17 cellular contexts compared by ENCODE assay signal in genomic region chr4:169120624-169121023, GRCh38.
A peak's percentile ranks its signal among the peaks of the same experiment; 100 is the strongest.
DNase-seq lines count a peak whose midpoint lies in the region; ATAC-seq and TF ChIP-seq lines count a peak whose summit lies in the region.
"Had no signal": no experiment of that assay in that cellular context is flagged by ENCODE, and none has a peak within 500 bp of the region (broad histone marks: within the 10 kb centered on the region; RNA-seq: fewer than 3 reads in every experiment).

No MANE protein-coding gene starts in this region.

- TF ChIP-seq CTCF in 22Rv1 (IDR thresholded peaks at IDR 0.05), result no peak
- TF ChIP-seq CTCF in HFFc6 (IDR thresholded peaks at IDR 0.05), result no peak

- H3K4me3 Mint-ChIP-seq in HFFc6, result no peak overlapping the region
- H3K4me3 Mint-ChIP-seq: GM23338 had no signal

- no peak for ATAC-seq in GM21381 (IDR thresholded peaks at IDR 0.05; ENCODE audit: unreplicated experiment)
- ATAC-seq: GM23338, Right ventricle myocardium inferior had no signal

- H3K27me3 Mint-ChIP-seq in HFFc6 (ENCODE audit: insufficient read depth), result peaks cover 4% of the 10 kb centered on the region; the same call in 1 of the 2 replicates

- H3K9me3 Mint-ChIP-seq in HFFc6, result no peaks in the 10 kb centered on the region
- H3K9me3 Mint-ChIP-seq: GM23338 had no signal

- peak overlapping the region; percentile 86; the same call in 1 of the 2 replicates for H3K27ac ChIP-seq in 22Rv1
- H3K27ac ChIP-seq in angular gyrus (ENCODE audit: low read depth, low read length), result peak overlapping the region; percentile 4

- peaks cover 59% of the 10 kb centered on the region for H3K4me1 Mint-ChIP-seq in HFFc6 (ENCODE audit: low read depth)
- H3K4me1 Mint-ChIP-seq: GM23338 had no signal

- H3K36me3 Mint-ChIP-seq in HFFc6 (ENCODE audit: low read depth), result peaks cover 41% of the 10 kb centered on the region

- peak overlapping the region; percentile 38; the same call in 1 of the 2 replicates for H3K27ac Mint-ChIP-seq in HFFc6
- H3K27ac Mint-ChIP-seq: GM23338 had no signal

- DNase-seq in HFFc6, result no peak
- DNase-seq in midbrain (lab: John Stamatoyannopoulos, UW), result peak; percentile 17
- DNase-seq in effector CD8-positive, alpha-beta T cell (lab: John Stamatoyannopoulos, UW), result no peak
- no peak for DNase-seq in NCI-H2196 (lab: John Stamatoyannopoulos, UW; ENCODE audit: unreplicated experiment)
- DNase-seq in activated naive CD4-positive, alpha-beta T cell treated with anti-CD3 and anti-CD28 coated beads, Interleukin-2, amount 50 U/mL, for 16 hours, result no peak
- DNase-seq: BE2C, EL, Karpas-422, MV-4-11, NCI-H2081 treated with DMSO at 0.1 percent for 48 hours, NCI-H446 treated with DMSO at 0.1 percent for 48 hours, NCI-H526 treated with DMSO at 0.1 percent for 48 hours had no signal
